ENCODE assay signal across 11 cellular contexts in genomic region chr17:79045001-79045729, GRCh38. TPM values are rescaled to one million over a fixed set of nuclear protein-coding genes. Genes with fewer than 3 reads are reported as not detected.
A peak's percentile ranks its signal among the peaks of the same experiment; 100 is the strongest.
DNase-seq lines count a peak whose midpoint lies in the region; ATAC-seq and TF ChIP-seq lines count a peak whose summit lies in the region.
"Had no signal": no experiment of that assay in that cellular context is flagged by ENCODE, and none has a peak within 500 bp of the region (broad histone marks: within the 10 kb centered on the region; RNA-seq: fewer than 3 reads in every experiment).

No MANE protein-coding gene starts in this region.

- H2AFZ ChIP-seq in mesenchymal stem cell (ENCODE audit: low read depth, low read length) (no peak overlapping the region), smooth muscle cell (ENCODE audit: low read depth) (no peak overlapping the region)

- no peak overlapping the region for H3K27ac ChIP-seq in heart right ventricle
- no peak overlapping the region for H3K27ac ChIP-seq in mesenchymal stem cell (ENCODE audit: low read length, poor library complexity, severe bottlenecking)
- no peak overlapping the region for H3K27ac ChIP-seq in upper lobe of right lung
- H3K27ac ChIP-seq in smooth muscle cell (ENCODE audit: low read depth), result no peak overlapping the region

- no peak for TF ChIP-seq CTCF in heart right ventricle (IDR thresholded peaks at IDR 0.05)
- no peak for TF ChIP-seq CTCF in GM20000 (IDR thresholded peaks at IDR 0.05; ENCODE audit: extremely low read depth, missing control alignments)
- no peak for TF ChIP-seq CTCF in upper lobe of right lung (IDR thresholded peaks at IDR 0.05)
- TF ChIP-seq CTCF in smooth muscle cell (IDR thresholded peaks at IDR 0.05; ENCODE audit: borderline replicate concordance, insufficient read depth, poor library complexity, severe bottlenecking), result no peak

- DNase-seq in left ventricle myocardium superior (peak; percentile 25), heart right ventricle (no peak), GM20000 (ENCODE audit: low spot score) (peak; percentile 7), mesenchymal stem cell (no peak), upper lobe of right lung (peak; percentile 63), NCI-H1930 (lab: John Stamatoyannopoulos, UW) (no peak), smooth muscle cell (lab: John Stamatoyannopoulos, UW; ENCODE audit: unreplicated experiment) (no peak)
- DNase-seq: GOT3, KG1 had no signal

- no peak overlapping the region for H4K8ac ChIP-seq in mesenchymal stem cell (ENCODE audit: low read length)

- H4K91ac ChIP-seq in mesenchymal stem cell (ENCODE audit: low read length), result no peak overlapping the region

- no peak overlapping the region for H3K4me3 ChIP-seq in heart right ventricle
- no peak overlapping the region for H3K4me3 ChIP-seq in mesenchymal stem cell (ENCODE audit: insufficient read depth in 1 of 2, low read depth in 1 of 2, low read length in 2 of 2)
- no peak overlapping the region for H3K4me3 ChIP-seq in upper lobe of right lung
- H3K4me3 ChIP-seq in smooth muscle cell, result no peak overlapping the region

- ATAC-seq in left ventricle myocardium superior, result no peak
- no peak for ATAC-seq in heart right ventricle
- no peak for ATAC-seq in upper lobe of right lung
- no peak for ATAC-seq in HG02970 (IDR thresholded peaks at IDR 0.05; ENCODE audit: low FRiP score, unreplicated experiment)

- no peak overlapping the region for H2AK5ac ChIP-seq in mesenchymal stem cell (ENCODE audit: low read length, severe bottlenecking)

- intact Hi-C loops in left ventricle myocardium superior (cut with micrococcal nuclease), result no loop called here
- intact Hi-C loops in heart right ventricle (cut with DNase I), result loop anchor here in 7 of 10 donors (5.0 to 10.0 kb wide), 4 partner anchors 37 to 350 kb away; no protein-coding TSS in a partner anchor
- intact Hi-C loops in upper lobe of right lung (cut with DNase I), result loop anchor here (5.0 kb wide), 1 partner anchor 37 kb away; no protein-coding TSS in a partner anchor

- H3K14ac ChIP-seq in mesenchymal stem cell (ENCODE audit: low read length in 2 of 2), result no peak overlapping the region

- peak overlapping the region; percentile 9 for H3K9ac ChIP-seq in mesenchymal stem cell (ENCODE audit: low read length)
- H3K9ac ChIP-seq in smooth muscle cell (ENCODE audit: low read depth), result no peak overlapping the region

- H3K27me3 ChIP-seq in heart right ventricle (no peaks in the 10 kb centered on the region), mesenchymal stem cell (ENCODE audit: control insufficient read depth in 1 of 2, insufficient read depth in 1 of 2, low read length in 2 of 2) (peaks cover 0 to 25% of the 10 kb centered on the region in 2 experiments), upper lobe of right lung (no peaks in the 10 kb centered on the region), smooth muscle cell (ENCODE audit: low read depth) (no peaks in the 10 kb centered on the region)

- no peak overlapping the region for H2BK15ac ChIP-seq in mesenchymal stem cell (ENCODE audit: low read depth, poor library complexity, severe bottlenecking)

- peaks cover 15 to 48% (median 32%) of the 10 kb centered on the region in 9 donors for H3K4me1 ChIP-seq in heart right ventricle
- no peaks in the 10 kb centered on the region for H3K4me1 ChIP-seq in mesenchymal stem cell (ENCODE audit: control insufficient read depth, insufficient read depth, low read depth, low read length)
- H3K4me1 ChIP-seq in upper lobe of right lung, result no peaks in the 10 kb centered on the region
- peaks cover 6% of the 10 kb centered on the region for H3K4me1 ChIP-seq in smooth muscle cell (ENCODE audit: low read depth)

- H2BK120ac ChIP-seq in mesenchymal stem cell (ENCODE audit: low read depth, low read length), result no peak overlapping the region

- H3K18ac ChIP-seq in mesenchymal stem cell (ENCODE audit: low read depth in 1 of 2, low read length in 2 of 2), result no peak overlapping the region

- no peaks in the 10 kb centered on the region for H3F3A ChIP-seq in smooth muscle cell (ENCODE audit: low read depth)

- no peaks in the 10 kb centered on the region for H4K20me1 ChIP-seq in smooth muscle cell (ENCODE audit: low read depth)

- H3K36me3 ChIP-seq in heart right ventricle (peaks cover 0 to 27% (median 5%) of the 10 kb centered on the region in 9 donors), mesenchymal stem cell (ENCODE audit: control insufficient read depth in 1 of 2, insufficient read depth in 2 of 2, low read depth in 1 of 2, low read length in 2 of 2) (peaks cover 0 to 7% of the 10 kb centered on the region in 2 experiments), upper lobe of right lung (peaks cover 4% of the 10 kb centered on the region), smooth muscle cell (ENCODE audit: low read depth) (no peaks in the 10 kb centered on the region)

- no peaks in the 10 kb centered on the region for H3K79me2 ChIP-seq in smooth muscle cell (ENCODE audit: low read depth)

- H3K9me3 ChIP-seq in heart right ventricle (no peaks in the 10 kb centered on the region), mesenchymal stem cell (ENCODE audit: control insufficient read depth, low read length) (no peaks in the 10 kb centered on the region), upper lobe of right lung (no peaks in the 10 kb centered on the region), smooth muscle cell (replicated peaks; ENCODE audit: low read depth) (no peaks in the 10 kb centered on the region)

- H3K79me1 ChIP-seq in mesenchymal stem cell (replicated peaks; ENCODE audit: low read length, poor library complexity, severe bottlenecking), result no peaks in the 10 kb centered on the region

- no peak overlapping the region for H2BK5ac ChIP-seq in mesenchymal stem cell (ENCODE audit: low read depth, low read length, poor library complexity, severe bottlenecking)

- no peak overlapping the region for H3K4ac ChIP-seq in mesenchymal stem cell (ENCODE audit: low read depth in 1 of 2, low read length in 2 of 2)

- no peak overlapping the region for H2BK12ac ChIP-seq in mesenchymal stem cell (ENCODE audit: low read length in 2 of 2)

- H3K23ac ChIP-seq in mesenchymal stem cell (ENCODE audit: low read length in 2 of 2), result no peak overlapping the region

- 82 to 87% methylated on average over 15 of the region's 15 CpGs for WGBS in heart right ventricle, 2 donors
- 72% methylated on average over 15 of the region's 15 CpGs for WGBS in mesenchymal stem cell
- 77% methylated on average over 15 of the region's 15 CpGs for WGBS in smooth muscle cell (ENCODE audit: low lambda C conversion rate)

- H3K4me2 ChIP-seq in mesenchymal stem cell (ENCODE audit: low read length, poor library complexity, severe bottlenecking), result no peak overlapping the region
- H3K4me2 ChIP-seq in smooth muscle cell, result no peak overlapping the region

RNA-seq across cellular contexts. Expression of gene C1QTNF1, which starts 21.2 kb away (rescaled TPM):
- 247 TPM for total RNA-seq in left ventricle myocardium superior
- total RNA-seq in heart right ventricle, result 100 to 1,000 TPM in 3 of 10 donors, 10 to 100 TPM in 7; 29.3 to 685 (median 62.8) TPM
- polyA plus RNA-seq in heart right ventricle, result 100 to 1,000 TPM; 108 to 224 TPM
- 11.9 TPM for polyA plus RNA-seq in mesenchymal stem cell (2013, experiment 1 of 2)
- polyA plus RNA-seq in mesenchymal stem cell (2013, experiment 2 of 2), result 13.6 TPM
- 28.3 TPM for total RNA-seq in upper lobe of right lung
- total RNA-seq in smooth muscle cell, result 5.1 and 5.7 TPM in 2 replicates
- 9.4 and 10.0 TPM in 2 replicates for polyA plus RNA-seq in smooth muscle cell
- total RNA-seq: CD4-positive, CD25-positive, alpha-beta regulatory T cell had no signal
- polyA plus RNA-seq: CD4-positive, CD25-positive, alpha-beta regulatory T cell had no signal

RNA-seq across cellular contexts. Expression of gene ENGASE, which starts 29.5 kb away (rescaled TPM):
- total RNA-seq in left ventricle myocardium superior (32.8 TPM), heart right ventricle (10 to 100 TPM; 20.1 to 45.5 (median 26.6) TPM), upper lobe of right lung (58.2 TPM), smooth muscle cell (3.8 and 7.8 TPM in 2 replicates)
- polyA plus RNA-seq in heart right ventricle (10 to 100 TPM in 1 of 2 donors, 1 to 10 TPM in 1; 9.7 to 54.1 TPM), smooth muscle cell (9.6 and 11.2 TPM in 2 replicates)
- 6.9 TPM for polyA plus RNA-seq in mesenchymal stem cell (2013, experiment 1 of 2)
- polyA plus RNA-seq in mesenchymal stem cell (2013, experiment 2 of 2), result 5.8 TPM

RNA-seq across cellular contexts. Expression of gene CANT1, which starts 35.6 kb away (rescaled TPM):
- 28.2 TPM for total RNA-seq in left ventricle myocardium superior
- 10 to 100 TPM; 19.9 to 33.4 (median 24.4) TPM for total RNA-seq in heart right ventricle
- 10 to 100 TPM in 1 of 2 donors, 1 to 10 TPM in 1; 4.1 to 16.7 TPM for polyA plus RNA-seq in heart right ventricle
- polyA plus RNA-seq in mesenchymal stem cell (2013, experiment 1 of 2), result 37.8 TPM
- polyA plus RNA-seq in mesenchymal stem cell (2013, experiment 2 of 2), result 38.3 TPM
- 59.6 TPM for total RNA-seq in upper lobe of right lung
- 41.9 and 42.1 TPM in 2 replicates for total RNA-seq in smooth muscle cell
- 36.5 and 38.3 TPM in 2 replicates for polyA plus RNA-seq in smooth muscle cell

Comparison
In these comparisons a context has a peak if more than half of its experiments do, and no peak if none do; other contexts are left out.
1. DNase-seq: peak in left ventricle myocardium superior (single experiment), GM20000 (single experiment) and upper lobe of right lung (single experiment); none in heart right ventricle (0 of 2), mesenchymal stem cell (single experiment), NCI-H1930 (0 of 2) and smooth muscle cell (single experiment).